Comparison of ENCODE assay signal across 8 cellular contexts in the genomic region with DNA sequence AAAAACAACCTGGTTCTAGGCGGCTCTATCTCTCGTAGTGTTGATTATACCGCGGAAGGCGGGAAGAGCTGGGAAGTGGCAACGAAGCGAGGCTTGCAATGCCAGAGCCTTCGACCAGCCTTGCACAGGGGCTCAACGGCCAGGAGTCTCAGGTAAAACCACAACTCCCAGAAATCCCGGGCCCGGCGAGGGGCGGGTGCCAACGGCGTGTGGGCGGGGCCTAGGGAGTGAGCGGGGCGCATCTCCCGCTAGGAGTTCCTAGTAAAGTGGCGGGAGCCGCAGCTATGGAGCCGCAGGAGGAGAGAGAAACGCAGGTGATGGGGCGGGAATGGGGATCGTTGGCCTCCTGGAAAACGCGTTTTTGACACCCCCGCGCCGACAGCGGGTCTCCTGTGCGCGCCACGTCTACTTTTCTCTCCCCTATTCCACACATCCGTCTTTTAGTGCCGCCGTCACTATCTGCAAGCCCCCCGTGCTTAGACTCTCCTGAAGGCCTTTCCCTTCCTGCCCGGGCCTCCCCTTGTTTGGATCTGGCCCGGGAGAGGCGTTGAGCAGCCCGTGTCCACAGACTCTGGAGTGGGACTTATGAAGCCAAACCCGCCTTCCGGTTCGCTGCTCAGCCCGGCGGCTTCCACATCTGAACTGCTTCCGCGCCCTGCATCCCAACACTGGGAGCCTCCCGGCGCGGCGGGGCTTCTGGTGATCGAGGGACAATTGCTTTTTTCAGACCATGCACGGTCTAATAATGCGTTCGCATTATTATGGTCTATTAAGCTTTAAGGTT. TPM values are rescaled to one million over a fixed set of nuclear protein-coding genes. Genes with fewer than 3 reads are reported as not detected.
A peak's percentile ranks its signal among the peaks of the same experiment; 100 is the strongest.
DNase-seq lines count a peak whose midpoint lies in the region; ATAC-seq and TF ChIP-seq lines count a peak whose summit lies in the region.

A gene with protein sequence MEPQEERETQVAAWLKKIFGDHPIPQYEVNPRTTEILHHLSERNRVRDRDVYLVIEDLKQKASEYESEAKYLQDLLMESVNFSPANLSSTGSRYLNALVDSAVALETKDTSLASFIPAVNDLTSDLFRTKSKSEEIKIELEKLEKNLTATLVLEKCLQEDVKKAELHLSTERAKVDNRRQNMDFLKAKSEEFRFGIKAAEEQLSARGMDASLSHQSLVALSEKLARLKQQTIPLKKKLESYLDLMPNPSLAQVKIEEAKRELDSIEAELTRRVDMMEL (plus strand): TSS at position 258 of the 784 bp plus-strand sequence. CDS start 27 bp downstream, at position 285.

- H3K4me1 ChIP-seq in duodenal mucosa (ENCODE audit: control insufficient read depth in 1 of 2, insufficient read depth in 2 of 2, low read length in 2 of 2): peaks cover 4 to 9% of the 10 kb centered on the region in 2 donors
- H3K4me1 ChIP-seq in right lobe of liver: peaks cover 0 to 5% (median 2%) of the 10 kb centered on the region in 4 donors

- H3K27ac Mint-ChIP-seq in activated CD4-positive, alpha-beta memory T cell treated with anti-CD3 and anti-CD28 coated beads, Interleukin-2, amount 10 ng/mL, durations not matched to agents 7 days and 5 days: peak within 1 kb of the TSS; percentile 89

- H3K9me3 Mint-ChIP-seq in activated CD4-positive, alpha-beta memory T cell treated with anti-CD3 and anti-CD28 coated beads, Interleukin-2, amount 10 ng/mL, durations not matched to agents 7 days and 5 days: no peaks in the 10 kb centered on the region

- POLR2A ChIA-PET in activated CD4-positive, alpha-beta memory T cell treated with anti-CD3 and anti-CD28 coated beads, Interleukin-2, amount 10 ng/mL, durations not matched to agents 7 days and 5 days (lab: Charles Lee): interaction anchor here (1.0 to 2.0 kb wide), 4 partner anchors 31 to 146 kb away, joined by 3 to 5 read pairs (median 4); a partner anchor contains a TSS

- TF ChIP-seq CTCF in right lobe of liver (IDR thresholded peaks at IDR 0.05): no peak

- DNase-seq in CD1c-positive myeloid dendritic cell (ENCODE audit: extremely low spot score): peak; percentile 85
- peak; percentile 89 for DNase-seq in HK-2 (ENCODE audit: unreplicated experiment)
- peak; percentile 78 for DNase-seq in NCI-H82 treated with DMSO at 0.1 percent for 48 hours (lab: John Stamatoyannopoulos, UW; ENCODE audit: unreplicated experiment)
- DNase-seq in activated CD4-positive, alpha-beta memory T cell treated with anti-CD3 and anti-CD28 coated beads, Interleukin-2, amount 10 ng/mL, durations not matched to agents 7 days and 5 days: peak; percentile 84
- peak; percentile 94 to 95 (median 94) for DNase-seq in right lobe of liver
- peak; percentile 88 for DNase-seq in stimulated activated CD4-positive, alpha-beta T cell treated with anti-CD3 and anti-CD28 coated beads, Interleukin-4, amount 100 ng/mL, for 24 hours

- peaks cover 0 to 6% of the 10 kb centered on the region in 2 donors for H3K36me3 ChIP-seq in duodenal mucosa (ENCODE audit: control insufficient read depth in 1 of 2, insufficient read depth in 2 of 2, low read length in 2 of 2)
- H3K36me3 ChIP-seq in right lobe of liver: peaks cover 0 to 3% (median 0%) of the 10 kb centered on the region in 4 donors

- H3K27me3 ChIP-seq in duodenal mucosa (ENCODE audit: control insufficient read depth in 1 of 2, insufficient read depth in 2 of 2, low read length in 2 of 2) (no peaks in the 10 kb centered on the region), right lobe of liver (no peaks in the 10 kb centered on the region)

- H3K4me3 ChIP-seq in duodenal mucosa (ENCODE audit: low read depth in 1 of 2, low read length in 2 of 2) (peak within 1 kb of the TSS; percentile 89 to 98), right lobe of liver (peak within 1 kb of the TSS; percentile 71 to 91 (median 91))

- H3K4me1 Mint-ChIP-seq in activated CD4-positive, alpha-beta memory T cell treated with anti-CD3 and anti-CD28 coated beads, Interleukin-2, amount 10 ng/mL, durations not matched to agents 7 days and 5 days: peaks cover 36% of the 10 kb centered on the region

- intact Hi-C loops in right lobe of liver (cut with DNase I): no loop called here

- CTCF ChIA-PET in activated CD4-positive, alpha-beta memory T cell treated with anti-CD3 and anti-CD28 coated beads, Interleukin-2, amount 10 ng/mL, durations not matched to agents 7 days and 5 days (lab: Charles Lee): interaction anchor here (0.7 to 1.5 kb wide), 4 partner anchors 10 to 439 kb away, joined by 3 to 4 read pairs (median 3); a partner anchor contains a TSS

- H3K4me3 Mint-ChIP-seq in activated CD4-positive, alpha-beta memory T cell treated with anti-CD3 and anti-CD28 coated beads, Interleukin-2, amount 10 ng/mL, durations not matched to agents 7 days and 5 days: peak within 1 kb of the TSS; percentile 99

- under 1% methylated on average over 35 of the region's 57 CpGs for WGBS in right lobe of liver (ENCODE audit: insufficient coverage, low coverage, low lambda C conversion rate, missing lambda C conversion rate)

- H3K9ac ChIP-seq in duodenal mucosa (ENCODE audit: low read depth in 1 of 2, low read length in 2 of 2): peak within 1 kb of the TSS; percentile 72 to 88

- H3K9me3 ChIP-seq in duodenal mucosa (ENCODE audit: control insufficient read depth in 1 of 2, low read length in 2 of 2): no peaks in the 10 kb centered on the region
- no peaks in the 10 kb centered on the region for H3K9me3 ChIP-seq in right lobe of liver

- peak; percentile 73 for TF ChIP-seq POLR2A in right lobe of liver (IDR thresholded peaks at IDR 0.05)

- H3K27me3 Mint-ChIP-seq in activated CD4-positive, alpha-beta memory T cell treated with anti-CD3 and anti-CD28 coated beads, Interleukin-2, amount 10 ng/mL, durations not matched to agents 7 days and 5 days: no peaks in the 10 kb centered on the region

- ATAC-seq in GM19397 (IDR thresholded peaks at IDR 0.05; ENCODE audit: unreplicated experiment) (peak; percentile 94), right lobe of liver (peak; percentile 98 to 100 (median 99))

- peaks cover 23% of the 10 kb centered on the region for H3K36me3 Mint-ChIP-seq in activated CD4-positive, alpha-beta memory T cell treated with anti-CD3 and anti-CD28 coated beads, Interleukin-2, amount 10 ng/mL, durations not matched to agents 7 days and 5 days (ENCODE audit: low read depth)

- H3K27ac ChIP-seq in duodenal mucosa (ENCODE audit: low read depth, low read length): no peak within 1 kb of the TSS
- peak within 1 kb of the TSS; percentile 34 to 41 (median 36) for H3K27ac ChIP-seq in right lobe of liver

RNA-seq across cellular contexts. Expression of the gene that starts here (rescaled TPM):
- total RNA-seq in activated CD4-positive, alpha-beta memory T cell treated with anti-CD3 and anti-CD28 coated beads, Interleukin-2, amount 10 ng/mL, durations not matched to agents 7 days and 5 days: 10 to 100 TPM; 59.2 to 63.2 TPM
- total RNA-seq in right lobe of liver: 10 to 100 TPM in 2 of 6 experiments, 1 to 10 TPM in 4; 4.0 to 15.4 (median 5.9) TPM
